In the genomic region with DNA sequence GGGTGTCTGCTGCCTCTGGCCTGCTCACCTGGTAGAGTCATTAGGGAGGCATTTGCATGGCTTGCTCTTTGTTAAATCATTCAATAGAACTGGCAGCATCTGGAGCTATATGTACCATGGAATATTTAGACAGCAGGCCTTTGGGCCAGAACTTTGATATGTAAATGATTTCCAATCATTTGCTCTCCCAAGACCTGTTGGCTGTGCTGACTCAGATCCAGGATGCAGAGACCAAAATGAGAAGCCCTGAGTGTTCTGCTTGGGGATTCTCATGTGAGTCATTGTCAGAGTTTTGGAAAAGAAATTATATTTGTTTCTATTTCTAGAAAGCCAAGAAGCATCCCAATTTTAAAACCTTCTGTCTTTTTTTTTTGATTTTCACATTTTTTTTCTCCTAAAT, we compare ENCODE assay signal across 19 cellular contexts.
DNase-seq lines count a peak whose midpoint lies in the region; ATAC-seq, FAIRE-seq and TF ChIP-seq lines count a peak whose summit lies in the region.
"Had no signal": no experiment of that assay in that cellular context is flagged by ENCODE, and none has a peak within 500 bp of the region (broad histone marks: within the 10 kb centered on the region; RNA-seq: fewer than 3 reads in every experiment).

No MANE protein-coding gene starts in this region.

- H3K27me3 ChIP-seq in keratinocyte (ENCODE audit: control insufficient read depth, extremely low read depth, insufficient read depth, low read length) = no peaks in the 10 kb centered on the region
- H3K27me3 ChIP-seq: adrenal gland, esophagus squamous epithelium, vagina had no signal

- no peak overlapping the region for H3K4me2 ChIP-seq in keratinocyte (ENCODE audit: control insufficient read depth, extremely low read depth, insufficient read depth, low read depth, low read length)

- H3K4me1 Mint-ChIP-seq in stimulated activated memory B cell treated with anti-CD40 and anti-IgM and Interleukin-4, amounts not matched to agents 10 μg/mL and 1 μg/mL and 100 μg/mL, for 72 hours = no peaks in the 10 kb centered on the region

- no peaks in the 10 kb centered on the region for H3K79me2 ChIP-seq in keratinocyte (ENCODE audit: control insufficient read depth, insufficient read depth, low read length)

- H3K27ac Mint-ChIP-seq in stimulated activated memory B cell treated with anti-CD40 and anti-IgM and Interleukin-4, amounts not matched to agents 10 μg/mL and 1 μg/mL and 100 μg/mL, for 72 hours = no peak overlapping the region

- H3K4me3 Mint-ChIP-seq in stimulated activated memory B cell treated with anti-CD40 and anti-IgM and Interleukin-4, amounts not matched to agents 10 μg/mL and 1 μg/mL and 100 μg/mL, for 72 hours = no peak overlapping the region

- no peak for ATAC-seq in stimulated activated memory B cell treated with anti-CD40 and anti-IgM and Interleukin-4, amounts not matched to agents 10 μg/mL and 1 μg/mL and 100 μg/mL, for 72 hours

- in situ Hi-C loops in ACHN (cut with HindIII; ENCODE audit: low pct_ligation_motif_present, low pct_unique_long_range_greater_than_20kb, low sequenced_read_pairs) = no loop called here

- H3K9me3 Mint-ChIP-seq in stimulated activated memory B cell treated with anti-CD40 and anti-IgM and Interleukin-4, amounts not matched to agents 10 μg/mL and 1 μg/mL and 100 μg/mL, for 72 hours = peaks cover 8% of the 10 kb centered on the region

- H3K9me3 ChIP-seq in keratinocyte (ENCODE audit: control insufficient read depth, low read depth, low read length) = peaks cover 3% of the 10 kb centered on the region
- H3K9me3 ChIP-seq: adrenal gland, esophagus squamous epithelium, vagina had no signal

- H3K9ac ChIP-seq in keratinocyte (ENCODE audit: control insufficient read depth, extremely low read depth, insufficient read depth, low read length) = no peak overlapping the region

- peak; percentile 22 for DNase-seq in ACHN
- peak; percentile 58 for DNase-seq in HT1080 (ENCODE audit: low read depth)
- peak; percentile 71 for DNase-seq in astrocyte of the hippocampus (ENCODE audit: low read depth, low spot score)
- no peak for DNase-seq in keratinocyte (ENCODE audit: low read depth, low spot score)
- no peak for DNase-seq in MV-4-11 (lab: John Stamatoyannopoulos, UW)
- DNase-seq in globus pallidus (ENCODE audit: low spot score) = no peak
- no peak for DNase-seq in cerebellar nuclear complex (lab: John Stamatoyannopoulos, UW)
- DNase-seq: activated T-cell treated with anti-CD3 and anti-CD28 coated beads, Interleukin-2, amount 50 U/mL, for 48 hours; adrenal gland; Caco-2; esophagus squamous epithelium; Kasumi-1; NCI-H187 treated with DMSO at 0.1 percent for 48 hours; NCI-H524; SHP77 treated with DMSO at 0.1 percent for 48 hours; stimulated activated naive CD4-positive, alpha-beta T cell treated with Interleukin-2 at 50 U/mL for 16 hours had no signal

- no peaks in the 10 kb centered on the region for H3K27me3 Mint-ChIP-seq in stimulated activated memory B cell treated with anti-CD40 and anti-IgM and Interleukin-4, amounts not matched to agents 10 μg/mL and 1 μg/mL and 100 μg/mL, for 72 hours

- no peaks in the 10 kb centered on the region for H4K20me1 ChIP-seq in keratinocyte (ENCODE audit: control insufficient read depth, extremely low read depth, insufficient read depth, low read length)

- no peaks in the 10 kb centered on the region for H3K9me1 ChIP-seq in keratinocyte (ENCODE audit: control insufficient read depth, extremely low read depth, insufficient read depth, low read length)

- H3K4me1 ChIP-seq in keratinocyte (ENCODE audit: control insufficient read depth, extremely low read depth, insufficient read depth, low read length) = peaks cover 5% of the 10 kb centered on the region
- H3K4me1 ChIP-seq: adrenal gland, Caco-2 had no signal

- no peaks in the 10 kb centered on the region for H3K36me3 ChIP-seq in keratinocyte (ENCODE audit: control insufficient read depth in 2 of 2, extremely low read depth in 1 of 2, insufficient read depth in 2 of 2, low read length in 2 of 2)
- H3K36me3 ChIP-seq: adrenal gland, esophagus squamous epithelium, vagina had no signal

- TF ChIP-seq CTCF in keratinocyte (optimal IDR thresholded peaks at IDR 0.05 in 1 of 3, IDR thresholded peaks at IDR 0.05 in 1 of 3, conservative IDR thresholded peaks at IDR 0.05 in 1 of 3; ENCODE audit: extremely low read depth in 1 of 3, insufficient read depth in 2 of 3, low read length in 3 of 3) = no peak

- H2AFZ ChIP-seq in keratinocyte (ENCODE audit: control insufficient read depth, low read length) = no peak overlapping the region

- H3K27ac ChIP-seq in keratinocyte (ENCODE audit: control insufficient read depth, insufficient read depth, low read length) = peak overlapping the region; percentile 5
- H3K27ac ChIP-seq: adrenal gland, esophagus squamous epithelium, vagina had no signal

- no peak overlapping the region for H3K4me3 ChIP-seq in keratinocyte (ENCODE audit: control insufficient read depth in 2 of 3, extremely low read depth in 1 of 3, insufficient read depth in 2 of 3, low read depth in 1 of 3, low read length in 3 of 3)
- H3K4me3 ChIP-seq: adrenal gland, esophagus squamous epithelium, skin epidermis, vagina had no signal

- H3K36me3 Mint-ChIP-seq in stimulated activated memory B cell treated with anti-CD40 and anti-IgM and Interleukin-4, amounts not matched to agents 10 μg/mL and 1 μg/mL and 100 μg/mL, for 72 hours = no peaks in the 10 kb centered on the region

- dilution Hi-C loops in keratinocyte (cut with MboI; ENCODE audit: extremely low pct_ligation_motif_present, low sequenced_read_pairs) = no loop called here

- FAIRE-seq in keratinocyte (lab: Jason Lieb, UNC) = peak; percentile 51

Comparison
In these comparisons a context has a peak if more than half of its experiments do, and no peak if none do; other contexts are left out.
1. DNase-seq: peak in ACHN (single experiment), HT1080 (single experiment) and astrocyte of the hippocampus (single experiment); none in keratinocyte (single experiment), MV-4-11 (single experiment), globus pallidus (single experiment) and cerebellar nuclear complex (0 of 2).